In genomic region chr17:40326014-40326831, GRCh38 we compare ENCODE assay signal across 8 cellular contexts. TPM values are rescaled to one million over a fixed set of nuclear protein-coding genes. Genes with fewer than 3 reads are reported as not detected.
A peak's percentile ranks its signal among the peaks of the same experiment; 100 is the strongest.
DNase-seq lines count a peak whose midpoint lies in the region; ATAC-seq and FAIRE-seq lines count a peak whose summit lies in the region.

No MANE protein-coding gene starts in this region.

- H3K4me3 ChIP-seq in small intestine (ENCODE audit: low read depth in 1 of 2, low read length in 2 of 2) = no peak overlapping the region
- H3K4me3 ChIP-seq in MG63 = no peak overlapping the region

- H3K9me3 Mint-ChIP-seq in effector memory CD8-positive, alpha-beta T cell = no peaks in the 10 kb centered on the region

- H3K36me3 Mint-ChIP-seq in effector memory CD8-positive, alpha-beta T cell (ENCODE audit: insufficient read depth) = peaks cover 76% of the 10 kb centered on the region

- H3K4me3 Mint-ChIP-seq in effector memory CD8-positive, alpha-beta T cell = peak overlapping the region; percentile 84 to 86

- H3K36me3 ChIP-seq in small intestine (ENCODE audit: control insufficient read depth in 2 of 2, insufficient read depth in 2 of 2, low read length in 2 of 2) (no peaks in the 10 kb centered on the region), MG63 (peaks cover 30% of the 10 kb centered on the region)

- H3K27me3 Mint-ChIP-seq in effector memory CD8-positive, alpha-beta T cell = no peaks in the 10 kb centered on the region

- H3K27ac ChIP-seq in small intestine (ENCODE audit: low read depth in 1 of 2, low read length in 1 of 2) = peak overlapping the region; percentile 52 to 84

- H3K27ac Mint-ChIP-seq in effector memory CD8-positive, alpha-beta T cell = peak overlapping the region; percentile 98 to 99

- no peak for FAIRE-seq in small intestine (lab: Jason Lieb, UNC)

- peak; percentile 28 for ATAC-seq in effector memory CD8-positive, alpha-beta T cell (replicated peaks)
- ATAC-seq in GM18867 (IDR thresholded peaks at IDR 0.05; ENCODE audit: unreplicated experiment) = no peak

- H3K4me1 Mint-ChIP-seq in effector memory CD8-positive, alpha-beta T cell (ENCODE audit: low read depth in 2 of 2) = peaks cover 75 to 81% of the 10 kb centered on the region in 2 donors

- H3K4me1 ChIP-seq in small intestine (ENCODE audit: control insufficient read depth in 2 of 2, insufficient read depth in 1 of 2, low read depth in 1 of 2, low read length in 1 of 2) = peaks cover 18 to 47% of the 10 kb centered on the region in 2 donors

- DNase-seq in GM19238 (ENCODE audit: insufficient read length, low spot score) (peak; percentile 54), T-helper 22 cell (ENCODE audit: low read depth) (peak; percentile 60), small intestine (no peak), MG63 (no peak), cortex of kidney (lab: John Stamatoyannopoulos, UW) (no peak), AG08396 (ENCODE audit: low spot score) (no peak)
- DNase-seq in effector memory CD8-positive, alpha-beta T cell = peak; percentile 66 to 72 (median 71)

- H3K27me3 ChIP-seq in small intestine (ENCODE audit: control insufficient read depth in 2 of 2, insufficient read depth in 2 of 2, low read length in 2 of 2) (no peaks in the 10 kb centered on the region), MG63 (no peaks in the 10 kb centered on the region)

- no peaks in the 10 kb centered on the region for H3K9me3 ChIP-seq in small intestine (ENCODE audit: control insufficient read depth, low read depth)
- H3K9me3 ChIP-seq in MG63 = no peaks in the 10 kb centered on the region

- WGBS in small intestine, 3 donors = 47 to 54% (median 52%) methylated on average over 17 of the region's 17 CpGs

RNA-seq across cellular contexts. Expression of gene RARA, which starts 17.2 kb away (rescaled TPM):
- polyA plus RNA-seq in small intestine = 10 to 100 TPM; 28.8 to 40.7 (median 39.2) TPM
- 8.9 and 11.2 TPM in 2 replicates for total RNA-seq in MG63 (2014; rRNA removed; shearing (Covaris generic); ENCODE audit: low replicate concordance)

RNA-seq across cellular contexts. Expression of gene GJD3, which starts 38.3 kb away (rescaled TPM):
- polyA plus RNA-seq in small intestine = 1 to 10 TPM in 1 of 3 donors, not detected in 2; 1.1 TPM
- not detected in 2 replicates for total RNA-seq in MG63 (2014; rRNA removed; shearing (Covaris generic); ENCODE audit: low replicate concordance)

RNA-seq across cellular contexts. Expression of gene CDC6, which starts 38.5 kb away (rescaled TPM):
- polyA plus RNA-seq in small intestine = 10 to 100 TPM in 1 of 3 donors, 1 to 10 TPM in 2; 2.5 to 10.7 (median 3.8) TPM
- total RNA-seq in MG63 (2014; rRNA removed; shearing (Covaris generic); ENCODE audit: low replicate concordance) = 31.1 and 111 TPM in 2 replicates

Comparison
In these comparisons a context has a peak if more than half of its experiments do, and no peak if none do; other contexts are left out.
1. DNase-seq: peak in GM19238 (single experiment), T-helper 22 cell (single experiment) and effector memory CD8-positive, alpha-beta T cell (3 of 3); none in small intestine (single experiment), MG63 (single experiment), cortex of kidney (single experiment) and AG08396 (single experiment).